Comparison of ENCODE assay signal across 12 cellular contexts in genomic region chr9:76887003-76887821, GRCh38. TPM values are rescaled to one million over a fixed set of nuclear protein-coding genes. Genes with fewer than 3 reads are reported as not detected.
DNase-seq lines count a peak whose midpoint lies in the region; ATAC-seq, FAIRE-seq and TF ChIP-seq lines count a peak whose summit lies in the region.
"Had no signal": no experiment of that assay in that cellular context is flagged by ENCODE, and none has a peak within 500 bp of the region (broad histone marks: within the 10 kb centered on the region; RNA-seq: fewer than 3 reads in every experiment).

No MANE protein-coding gene starts in this region.

- peaks cover 19% of the 10 kb centered on the region for H3K27me3 Mint-ChIP-seq in chondrocyte (ENCODE audit: low read depth)
- peaks cover 8% of the 10 kb centered on the region for H3K27me3 Mint-ChIP-seq in osteocyte (ENCODE audit: unreplicated experiment)

- no peak overlapping the region for H3K27ac Mint-ChIP-seq in chondrocyte (ENCODE audit: unreplicated experiment)
- H3K27ac Mint-ChIP-seq in osteocyte (ENCODE audit: unreplicated experiment), result no peak overlapping the region

- H3K4me3 ChIP-seq in osteoblast (ENCODE audit: insufficient read depth, low read length), result peak overlapping the region; percentile 45
- H3K4me3 ChIP-seq: HAP-1 had no signal

- no peaks in the 10 kb centered on the region for H3K36me3 Mint-ChIP-seq in chondrocyte (ENCODE audit: low read depth)
- no peaks in the 10 kb centered on the region for H3K36me3 Mint-ChIP-seq in osteocyte (ENCODE audit: unreplicated experiment)

- H3K27me3 ChIP-seq in osteoblast (ENCODE audit: insufficient read depth, low read length), result peaks cover 4% of the 10 kb centered on the region

- TF ChIP-seq CTCF in chondrocyte (IDR thresholded peaks at IDR 0.05), result peak; percentile 27
- peak; percentile 21 for TF ChIP-seq CTCF in osteoblast (IDR thresholded peaks at IDR 0.05; ENCODE audit: extremely low read depth, low read depth, low read length)
- no peak for TF ChIP-seq CTCF in osteocyte (IDR thresholded peaks at IDR 0.05)

- TF ChIP-seq POLR2A in GM12892 (IDR thresholded peaks at IDR 0.05; ENCODE audit: low read depth, low read length), result peak; percentile 38; the same call in 1 of the 2 replicates

- peak; percentile 52 for ATAC-seq in HG03095 (IDR thresholded peaks at IDR 0.05; ENCODE audit: unreplicated experiment)
- no peak for ATAC-seq in HG02759 (IDR thresholded peaks at IDR 0.05; ENCODE audit: unreplicated experiment)
- no peak for ATAC-seq in GM19467 (IDR thresholded peaks at IDR 0.05; ENCODE audit: unreplicated experiment)

- no peaks in the 10 kb centered on the region for H4K20me1 ChIP-seq in osteoblast (ENCODE audit: insufficient read depth, low read length)

- H2AFZ ChIP-seq in osteoblast (ENCODE audit: low read length), result peak overlapping the region; percentile 58

- H3K9me3 Mint-ChIP-seq in chondrocyte (ENCODE audit: low read depth) (no peaks in the 10 kb centered on the region), osteocyte (ENCODE audit: unreplicated experiment) (no peaks in the 10 kb centered on the region)

- H3K27ac ChIP-seq in osteoblast (ENCODE audit: low read depth, low read length), result no peak overlapping the region

- peak overlapping the region; percentile 73 for H3K4me2 ChIP-seq in osteoblast (ENCODE audit: insufficient read depth, low read length)

- FAIRE-seq in GM12892 (lab: Jason Lieb, UNC), result peak; percentile 66

- H3K79me2 ChIP-seq in osteoblast (ENCODE audit: insufficient read depth, low read length), result no peaks in the 10 kb centered on the region

- DNase-seq in GM12892 (ENCODE audit: insufficient read length) (no peak), chondrocyte (ENCODE audit: low spot score) (no peak), osteoblast (ENCODE audit: insufficient read length, low spot score, missing footprints) (peak; percentile 41), osteocyte (ENCODE audit: extremely low spot score, unreplicated experiment) (no peak)
- no peak for DNase-seq in activated effector memory CD4-positive, alpha-beta T cell treated with anti-CD3 and anti-CD28 coated beads, Interleukin-2, amount 50 U/mL, for 16 hours
- DNase-seq: cerebellar nuclear complex; Kasumi-1; stimulated activated naive CD4-positive, alpha-beta T cell treated with Interleukin-2 at 50 U/mL for 16 hours had no signal

- peaks cover 3% of the 10 kb centered on the region for H3K4me1 ChIP-seq in osteoblast (ENCODE audit: insufficient read depth, low read length)
- H3K4me1 ChIP-seq: HAP-1 had no signal

- no peaks in the 10 kb centered on the region for H3K36me3 ChIP-seq in osteoblast (ENCODE audit: insufficient read depth, low read length)
- H3K36me3 ChIP-seq: HAP-1 had no signal

- peaks cover 5% of the 10 kb centered on the region for H3K4me1 Mint-ChIP-seq in chondrocyte (ENCODE audit: low read depth)
- H3K4me1 Mint-ChIP-seq in osteocyte (ENCODE audit: unreplicated experiment), result no peaks in the 10 kb centered on the region

- H3K4me3 Mint-ChIP-seq in chondrocyte (ENCODE audit: unreplicated experiment) (no peak overlapping the region), osteocyte (ENCODE audit: unreplicated experiment) (no peak overlapping the region)

- no peaks in the 10 kb centered on the region for H3K9me3 ChIP-seq in osteoblast (ENCODE audit: low read depth, low read length)
- H3K9me3 ChIP-seq: HAP-1 had no signal

RNA-seq across cellular contexts. Expression of gene PRUNE2, which starts 18.7 kb away (rescaled TPM):
- polyA plus RNA-seq in GM12892 (2012; ENCODE audit: missing spikeins), result 1.7 TPM
- total RNA-seq in chondrocyte, result 5.5 to 11.4 TPM (median 10.5 TPM) in 3 replicates
- 59.2 and 80.0 TPM in 2 replicates for total RNA-seq in osteoblast
- 1.0 and 1.3 TPM in 2 replicates for total RNA-seq in osteocyte
